In genomic region chr2:159553727-159554126, GRCh38 we compare ENCODE assay signal across 18 cellular contexts.
"Had no signal": no experiment of that assay in that cellular context is flagged by ENCODE, and none has a peak within 500 bp of the region (broad histone marks: within the 10 kb centered on the region; RNA-seq: fewer than 3 reads in every experiment).

No MANE protein-coding gene starts in this region.

- H3K36me3 ChIP-seq: cardiac muscle cell, prostate gland had no signal

- H3K4me3 ChIP-seq: cardiac muscle cell, dorsolateral prefrontal cortex, hepatocyte, lung, prostate gland, skin epidermis, tibial nerve had no signal

- H3K9me3 Mint-ChIP-seq: activated naive CD4-positive, alpha-beta T cell treated with anti-CD3 and anti-CD28 coated beads, Interleukin-2, amount 50 U/mL, for 72 hours; neural crest cell; stimulated activated naive CD8-positive, alpha-beta T cell treated with anti-CD3 and anti-CD28 coated beads, Interleukin-15, Interleukin-2, amounts not matched to agents 100 ng/mL and 50 ng/mL, for 24 hours had no signal

- ATAC-seq: activated naive CD4-positive, alpha-beta T cell treated with anti-CD3 and anti-CD28 coated beads, Interleukin-2, amount 50 U/mL, for 72 hours; left cardiac atrium; right cardiac atrium had no signal

- H3K27me3 Mint-ChIP-seq: stimulated activated naive CD8-positive, alpha-beta T cell treated with anti-CD3 and anti-CD28 coated beads, Interleukin-15, Interleukin-2, amounts not matched to agents 100 ng/mL and 50 ng/mL, for 24 hours had no signal

- FAIRE-seq: urothelium cell line had no signal

- H3K36me3 Mint-ChIP-seq: activated naive CD4-positive, alpha-beta T cell treated with anti-CD3 and anti-CD28 coated beads, Interleukin-2, amount 50 U/mL, for 72 hours had no signal

- H3K4me3 Mint-ChIP-seq: neural crest cell; stimulated activated naive CD8-positive, alpha-beta T cell treated with anti-CD3 and anti-CD28 coated beads, Interleukin-15, Interleukin-2, amounts not matched to agents 100 ng/mL and 50 ng/mL, for 24 hours had no signal

- H3K9me3 ChIP-seq: prostate gland, tibial nerve had no signal

- H3K4me1 ChIP-seq: prostate gland had no signal

- DNase-seq: activated CD4-positive, alpha-beta T cell treated with anti-CD3 and anti-CD28 coated beads, Interleukin-2, amount 50 U/mL, for 4 hours; activated gamma-delta T cell treated with Interleukin-2 at 50 U/mL for 16 hours; dorsolateral prefrontal cortex; foreskin fibroblast; left cardiac atrium; midbrain; right cardiac atrium; T1000 had no signal

- H3K27ac Mint-ChIP-seq: activated naive CD4-positive, alpha-beta T cell treated with anti-CD3 and anti-CD28 coated beads, Interleukin-2, amount 50 U/mL, for 72 hours; stimulated activated naive CD8-positive, alpha-beta T cell treated with anti-CD3 and anti-CD28 coated beads, Interleukin-15, Interleukin-2, amounts not matched to agents 100 ng/mL and 50 ng/mL, for 24 hours had no signal
